ENCODE assay signal across 8 cellular contexts in genomic region chrX:24241822-24242648, GRCh38.
DNase-seq lines count a peak whose midpoint lies in the region; ATAC-seq and TF ChIP-seq lines count a peak whose summit lies in the region.

No MANE protein-coding gene starts in this region.

- TF ChIP-seq CTCF in BE2C (IDR thresholded peaks at IDR 0.05; ENCODE audit: low read depth, low read length), result peak; percentile 50
- TF ChIP-seq CTCF in GM13976 (IDR thresholded peaks at IDR 0.05; ENCODE audit: borderline replicate concordance, control extremely low read depth, extremely low read depth, insufficient read depth, missing control alignments), result peak; percentile 29
- peak in 5 of 6 experiments; percentile 16 to 56 (median 43) for TF ChIP-seq CTCF in Peyer's patch (IDR thresholded peaks at IDR 0.05)
- TF ChIP-seq CTCF in fibroblast of lung (conservative IDR thresholded peaks at IDR 0.05 in 1 of 2, IDR thresholded peaks at IDR 0.05 in 1 of 2; ENCODE audit: low read depth in 1 of 2, low read length in 2 of 2), result peak in 1 of 2 donors; percentile 29
- TF ChIP-seq CTCF in suprapubic skin (IDR thresholded peaks at IDR 0.05), result no peak

- in situ Hi-C loops in GM13976 (cut with MboI; ENCODE audit: low sequenced_read_pairs, unreplicated experiment), result loop anchor here (25.0 kb wide), 3 partner anchors 155 to 555 kb away; partner anchors contain the start of genes APOO and CXorf58

- no peak overlapping the region for H2AFZ ChIP-seq in fibroblast of lung (ENCODE audit: low read length)

- no peaks in the 10 kb centered on the region for H3K79me2 ChIP-seq in fibroblast of lung (ENCODE audit: control insufficient read depth, insufficient read depth, low read length)

- no peak overlapping the region for H3K9ac ChIP-seq in fibroblast of lung (ENCODE audit: insufficient read depth, low read length)

- H3K9me3 ChIP-seq in BE2C, result no peaks in the 10 kb centered on the region
- no peaks in the 10 kb centered on the region for H3K9me3 ChIP-seq in Peyer's patch
- H3K9me3 ChIP-seq in fibroblast of lung (ENCODE audit: control insufficient read depth, insufficient read depth, low read depth, low read length), result no peaks in the 10 kb centered on the region
- no peaks in the 10 kb centered on the region for H3K9me3 ChIP-seq in suprapubic skin

- no peak overlapping the region for H3K27ac ChIP-seq in Peyer's patch
- no peak overlapping the region for H3K27ac ChIP-seq in fibroblast of lung (ENCODE audit: insufficient read depth, low read length)
- no peak overlapping the region for H3K27ac ChIP-seq in suprapubic skin

- no peak overlapping the region for H3K4me2 ChIP-seq in fibroblast of lung (ENCODE audit: extremely low read depth, insufficient read depth, low read length)

- H3K4me1 ChIP-seq in BE2C (no peaks in the 10 kb centered on the region), Peyer's patch (no peaks in the 10 kb centered on the region), fibroblast of lung (ENCODE audit: control insufficient read depth, extremely low read depth, insufficient read depth, low read length) (no peaks in the 10 kb centered on the region), suprapubic skin (no peaks in the 10 kb centered on the region)

- ATAC-seq in HG03354 (IDR thresholded peaks at IDR 0.05; ENCODE audit: poor library complexity, severe bottlenecking, unreplicated experiment), result peak; percentile 42

- no peak overlapping the region for H3K4me3 ChIP-seq in BE2C (ENCODE audit: low read depth, low read length)
- H3K4me3 ChIP-seq in Peyer's patch, result no peak overlapping the region
- H3K4me3 ChIP-seq in fibroblast of lung (replicated peaks in 1 of 4; ENCODE audit: control extremely low read depth in 1 of 4, insufficient read depth in 1 of 4, low read depth in 3 of 4, low read length in 4 of 4), result no peak overlapping the region
- no peak overlapping the region for H3K4me3 ChIP-seq in suprapubic skin

- no peaks in the 10 kb centered on the region for H4K20me1 ChIP-seq in fibroblast of lung (ENCODE audit: control insufficient read depth, extremely low read depth, insufficient read depth, low read length)

- H3K36me3 ChIP-seq in BE2C, result no peaks in the 10 kb centered on the region
- no peaks in the 10 kb centered on the region for H3K36me3 ChIP-seq in Peyer's patch
- H3K36me3 ChIP-seq in fibroblast of lung (ENCODE audit: control insufficient read depth, insufficient read depth, low read length), result no peaks in the 10 kb centered on the region
- no peaks in the 10 kb centered on the region for H3K36me3 ChIP-seq in suprapubic skin

- DNase-seq in BE2C (peak; percentile 15), GM13976 (ENCODE audit: low spot score) (peak; percentile 42), Peyer's patch (no peak), fibroblast of lung (ENCODE audit: low read depth in 2 of 2) (peak; percentile 27 to 49), pons (ENCODE audit: low spot score) (peak; percentile 30), suprapubic skin (ENCODE audit: low spot score in 2 of 2) (no peak)
- DNase-seq in stimulated activated CD4-positive, alpha-beta T cell treated with anti-CD3 and anti-CD28 coated beads, Interleukin-2, amount 100 ng/mL, for 24 hours, result no peak

- H3K27me3 ChIP-seq in BE2C (no peaks in the 10 kb centered on the region), Peyer's patch (no peaks in the 10 kb centered on the region), fibroblast of lung (ENCODE audit: control insufficient read depth, insufficient read depth, low read length) (no peaks in the 10 kb centered on the region), suprapubic skin (no peaks in the 10 kb centered on the region)

- TF ChIP-seq POLR2A in Peyer's patch (IDR thresholded peaks at IDR 0.05) (no peak), suprapubic skin (IDR thresholded peaks at IDR 0.05) (no peak)

- WGBS in suprapubic skin, result 52% methylated on average over 13 of the region's 13 CpGs

- no peak for TF ChIP-seq EP300 in suprapubic skin (IDR thresholded peaks at IDR 0.05)

Comparison
In these comparisons a context has a peak if more than half of its experiments do, and no peak if none do; other contexts are left out.
1. DNase-seq: peak in BE2C (single experiment), GM13976 (single experiment), fibroblast of lung (2 of 2) and pons (single experiment); none in Peyer's patch (0 of 3), stimulated activated CD4-positive, alpha-beta T cell treated with anti-CD3 and anti-CD28 coated beads, Interleukin-2, amount 100 ng/mL, for 24 hours (0 of 2) and suprapubic skin (0 of 2).
2. CTCF ChIP-seq: peak in BE2C (single experiment), GM13976 (single experiment) and Peyer's patch (5 of 6); none in suprapubic skin (0 of 2).